9 cellular contexts compared by ENCODE assay signal in genomic region chr10:17669185-17669872, GRCh38. TPM values are rescaled to one million over a fixed set of nuclear protein-coding genes. Genes with fewer than 3 reads are reported as not detected.
A peak's percentile ranks its signal among the peaks of the same experiment; 100 is the strongest.
DNase-seq lines count a peak whose midpoint lies in the region; ATAC-seq and TF ChIP-seq lines count a peak whose summit lies in the region.
"Had no signal": no experiment of that assay in that cellular context is flagged by ENCODE, and none has a peak within 500 bp of the region (broad histone marks: within the 10 kb centered on the region; RNA-seq: fewer than 3 reads in every experiment).

No MANE protein-coding gene starts in this region.

- TF ChIP-seq CTCF in endodermal cell (conservative IDR thresholded peaks at IDR 0.05), result no peak

- H3K9me3 ChIP-seq in endodermal cell (ENCODE audit: control insufficient read depth, low read length), result no peaks in the 10 kb centered on the region
- H3K9me3 ChIP-seq: testis had no signal

- no peak overlapping the region for H3K9ac ChIP-seq in endodermal cell (ENCODE audit: extremely low read depth, low read length, poor library complexity, severe bottlenecking)

- 80 to 97% methylated on average over 1 to 6 of the region's 11 CpGs for WGBS in endodermal cell (ENCODE audit: insufficient coverage in 1 of 2, insufficient read length in 1 of 2), 2 experiments

- peaks cover 68% of the 10 kb centered on the region for H3K4me1 Mint-ChIP-seq in activated T-cell treated with anti-CD3 and anti-CD28 coated beads, Interleukin-2, amount 50 U/mL, for 72 hours (ENCODE audit: low read depth)
- peaks cover 47% of the 10 kb centered on the region for H3K4me1 Mint-ChIP-seq in stimulated activated memory B cell treated with anti-CD40 and anti-IgM and Interleukin-4, amounts not matched to agents 10 μg/mL and 1 μg/mL and 100 μg/mL, for 72 hours
- peaks cover 32% of the 10 kb centered on the region for H3K4me1 Mint-ChIP-seq in endodermal cell

- peaks cover 0 to 9% of the 10 kb centered on the region in 2 donors for H3K36me3 Mint-ChIP-seq in activated T-cell treated with anti-CD3 and anti-CD28 coated beads, Interleukin-2, amount 50 U/mL, for 72 hours (ENCODE audit: insufficient read depth in 2 of 2)
- H3K36me3 Mint-ChIP-seq in stimulated activated memory B cell treated with anti-CD40 and anti-IgM and Interleukin-4, amounts not matched to agents 10 μg/mL and 1 μg/mL and 100 μg/mL, for 72 hours, result peaks cover 29% of the 10 kb centered on the region
- H3K36me3 Mint-ChIP-seq in endodermal cell (ENCODE audit: low read depth), result peaks cover 2% of the 10 kb centered on the region

- H3K9me3 Mint-ChIP-seq in activated T-cell treated with anti-CD3 and anti-CD28 coated beads, Interleukin-2, amount 50 U/mL, for 72 hours, result no peaks in the 10 kb centered on the region
- H3K9me3 Mint-ChIP-seq in stimulated activated memory B cell treated with anti-CD40 and anti-IgM and Interleukin-4, amounts not matched to agents 10 μg/mL and 1 μg/mL and 100 μg/mL, for 72 hours, result no peaks in the 10 kb centered on the region
- H3K9me3 Mint-ChIP-seq in endodermal cell, result no peaks in the 10 kb centered on the region

- H3K27ac ChIP-seq in endodermal cell (ENCODE audit: low read depth, low read length), result no peak overlapping the region

- DNase-seq in activated T-cell treated with anti-CD3 and anti-CD28 coated beads for 24 hours (ENCODE audit: low read depth) (peak; percentile 24), activated T-cell treated with anti-CD3 and anti-CD28 coated beads for 4 hours (no peak), putamen (ENCODE audit: low spot score) (no peak), amygdala (lab: John Stamatoyannopoulos, UW) (no peak), endodermal cell (no peak)
- peak; percentile 40 to 47 for DNase-seq in activated T-cell treated with anti-CD3 and anti-CD28 coated beads, Interleukin-2, amount 50 U/mL, for 72 hours
- DNase-seq: testis had no signal

- ATAC-seq in HG03196 (IDR thresholded peaks at IDR 0.05; ENCODE audit: unreplicated experiment), result peak; percentile 64
- ATAC-seq in activated T-cell treated with anti-CD3 and anti-CD28 coated beads, Interleukin-2, amount 50 U/mL, for 72 hours (replicated peaks in 1 of 2), result peak; percentile 51 to 63
- peak; percentile 81 for ATAC-seq in stimulated activated memory B cell treated with anti-CD40 and anti-IgM and Interleukin-4, amounts not matched to agents 10 μg/mL and 1 μg/mL and 100 μg/mL, for 72 hours

- peaks cover 5% of the 10 kb centered on the region for H3K36me3 ChIP-seq in endodermal cell (ENCODE audit: control insufficient read depth, insufficient read depth, low read length)

- H3K27ac Mint-ChIP-seq in activated T-cell treated with anti-CD3 and anti-CD28 coated beads, Interleukin-2, amount 50 U/mL, for 72 hours, result peak overlapping the region; percentile 97
- peak overlapping the region; percentile 92 for H3K27ac Mint-ChIP-seq in stimulated activated memory B cell treated with anti-CD40 and anti-IgM and Interleukin-4, amounts not matched to agents 10 μg/mL and 1 μg/mL and 100 μg/mL, for 72 hours
- H3K27ac Mint-ChIP-seq in endodermal cell, result no peak overlapping the region

- no peaks in the 10 kb centered on the region for H3K27me3 Mint-ChIP-seq in activated T-cell treated with anti-CD3 and anti-CD28 coated beads, Interleukin-2, amount 50 U/mL, for 72 hours (ENCODE audit: low read depth)
- no peaks in the 10 kb centered on the region for H3K27me3 Mint-ChIP-seq in stimulated activated memory B cell treated with anti-CD40 and anti-IgM and Interleukin-4, amounts not matched to agents 10 μg/mL and 1 μg/mL and 100 μg/mL, for 72 hours
- H3K27me3 Mint-ChIP-seq in endodermal cell (ENCODE audit: insufficient read depth), result no peaks in the 10 kb centered on the region

- peak overlapping the region; percentile 76 to 91 for H3K4me3 Mint-ChIP-seq in activated T-cell treated with anti-CD3 and anti-CD28 coated beads, Interleukin-2, amount 50 U/mL, for 72 hours
- H3K4me3 Mint-ChIP-seq in stimulated activated memory B cell treated with anti-CD40 and anti-IgM and Interleukin-4, amounts not matched to agents 10 μg/mL and 1 μg/mL and 100 μg/mL, for 72 hours, result peak overlapping the region; percentile 82
- no peak overlapping the region for H3K4me3 Mint-ChIP-seq in endodermal cell

- no peak overlapping the region for H3K4me3 ChIP-seq in endodermal cell (ENCODE audit: low read length)
- H3K4me3 ChIP-seq: testis had no signal

- H3K4me1 ChIP-seq in endodermal cell (ENCODE audit: control insufficient read depth, insufficient read depth, low read length), result peaks cover 16% of the 10 kb centered on the region

- H3K27me3 ChIP-seq in endodermal cell (ENCODE audit: control insufficient read depth, insufficient read depth, low read length, poor library complexity, severe bottlenecking), result no peaks in the 10 kb centered on the region
- H3K27me3 ChIP-seq: testis had no signal

RNA-seq across cellular contexts. Expression of gene STAM, which starts 25.4 kb away (rescaled TPM):
- 10 to 100 TPM; 33.3 to 36.5 TPM for total RNA-seq in activated T-cell treated with anti-CD3 and anti-CD28 coated beads, Interleukin-2, amount 50 U/mL, for 72 hours
- total RNA-seq in endodermal cell, result 10 to 100 TPM; 26.7 to 30.0 TPM
- polyA plus RNA-seq in endodermal cell (2013, experiment 1 of 2), result 32.7 TPM
- polyA plus RNA-seq in endodermal cell (2013, experiment 2 of 2), result 36.1 TPM

RNA-seq across cellular contexts. Expression of gene HACD1, which starts 52.2 kb away (rescaled TPM):
- total RNA-seq in activated T-cell treated with anti-CD3 and anti-CD28 coated beads, Interleukin-2, amount 50 U/mL, for 72 hours, result 1 to 10 TPM; 4.2 to 5.4 TPM
- 10 to 100 TPM; 25.6 to 34.1 TPM for total RNA-seq in endodermal cell
- 19.4 TPM for polyA plus RNA-seq in endodermal cell (2013, experiment 1 of 2)
- polyA plus RNA-seq in endodermal cell (2013, experiment 2 of 2), result 22.1 TPM

Comparison
In these comparisons a context has a peak if more than half of its experiments do, and no peak if none do; other contexts are left out.
1. DNase-seq: peak in activated T-cell treated with anti-CD3 and anti-CD28 coated beads for 24 hours (single experiment) and activated T-cell treated with anti-CD3 and anti-CD28 coated beads, Interleukin-2, amount 50 U/mL, for 72 hours (2 of 2); none in activated T-cell treated with anti-CD3 and anti-CD28 coated beads for 4 hours (single experiment), putamen (single experiment), amygdala (0 of 56) and endodermal cell (single experiment).
2. RNA of gene HACD1, which starts 52.2 kb away (total RNA-seq): 25.6 to 34.1 TPM in endodermal cell; 4.2 to 5.4 TPM in activated T-cell treated with anti-CD3 and anti-CD28 coated beads, Interleukin-2, amount 50 U/mL, for 72 hours; every median in the first group is over 4 times any median in the second.
3. Peak in every context shown above with its lines, with median percentiles within 50 percentile points of each other: ATAC-seq.